In genomic region chr7:145959981-145960380, GRCh38 we compare ENCODE assay signal across 7 cellular contexts.
"Had no signal": no experiment of that assay in that cellular context is flagged by ENCODE, and none has a peak within 500 bp of the region (broad histone marks: within the 10 kb centered on the region; RNA-seq: fewer than 3 reads in every experiment).

No MANE protein-coding gene starts in this region.

- H3K4me3 ChIP-seq: GM23248 had no signal

- FAIRE-seq: H54, HTR-8/SVneo had no signal

- H3K9ac ChIP-seq: GM23248 had no signal

- H3K27ac ChIP-seq: GM23248 had no signal

- DNase-seq: GM23248, GOT3, H9, HCEC 1CT, KG1 had no signal

- H2AFZ ChIP-seq: GM23248 had no signal
